ENCODE assay signal across 8 cellular contexts in the genomic region with DNA sequence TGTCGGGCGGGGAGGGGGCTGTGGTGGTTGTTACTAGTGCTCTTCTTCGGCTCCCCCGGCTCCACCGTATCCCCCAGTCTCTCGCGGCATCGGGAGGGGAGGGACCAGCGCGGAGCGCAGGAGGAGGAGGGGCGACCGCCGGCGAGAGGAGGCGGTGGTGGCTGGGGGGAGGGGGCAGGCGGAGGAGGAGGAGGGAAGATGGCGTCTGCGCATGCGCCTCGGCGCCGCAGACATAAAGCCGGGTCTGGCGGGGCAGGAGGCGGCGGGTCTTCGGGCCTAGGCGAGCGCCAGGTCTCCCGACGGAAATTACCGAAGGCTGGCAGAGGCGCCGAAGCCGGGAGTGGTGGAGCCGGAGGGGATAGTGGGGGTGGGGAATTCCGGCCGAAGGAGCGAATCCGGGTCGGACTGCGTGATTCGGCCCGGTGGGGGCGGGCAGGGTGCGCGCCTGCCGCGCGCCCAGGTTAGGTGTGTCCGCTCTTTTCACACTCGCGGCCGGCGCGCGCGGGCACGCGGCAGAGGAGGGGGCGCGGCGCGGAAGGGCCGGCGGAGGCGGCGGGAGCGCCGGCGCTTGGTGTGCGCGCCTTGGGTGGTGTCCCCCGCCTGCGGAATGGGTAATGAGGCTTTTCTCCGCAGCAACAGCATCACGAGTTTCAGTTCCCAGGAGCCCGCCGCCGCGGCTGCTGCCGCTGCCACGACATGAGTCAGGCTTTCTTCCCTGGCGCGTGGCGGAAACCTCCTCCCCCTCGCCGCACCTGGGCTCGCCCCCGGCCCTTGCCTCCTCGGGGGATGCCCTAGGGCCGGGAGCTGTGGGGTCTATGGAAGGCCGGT. TPM values are rescaled to one million over a fixed set of nuclear protein-coding genes. Genes with fewer than 3 reads are reported as not detected.
DNase-seq lines count a peak whose midpoint lies in the region; ATAC-seq and TF ChIP-seq lines count a peak whose summit lies in the region.

No MANE protein-coding gene starts in this region.

- H3K27ac ChIP-seq in adipose tissue (ENCODE audit: low read depth, low read length) (peak overlapping the region; percentile 83), heart left ventricle (peak overlapping the region; percentile 92 to 99 (median 97))

- intact Hi-C loops in heart left ventricle (cut with DNase I) = loop anchor here in 8 of 10 donors (1.0 to 10.0 kb wide), 12 partner anchors 90 to 395 kb away; no protein-coding TSS in a partner anchor

- H3K27me3 Mint-ChIP-seq in type B pancreatic cell = no peaks in the 10 kb centered on the region

- peak; percentile 85 for DNase-seq in NCI-H1417 treated with DMSO at 0.1 percent for 48 hours (lab: John Stamatoyannopoulos, UW)
- DNase-seq in SW 1271 (lab: John Stamatoyannopoulos, UW) = peak; percentile 89 to 95
- peak; percentile 97 to 98 (median 98) for DNase-seq in heart left ventricle
- DNase-seq in pons (ENCODE audit: low spot score) = peak; percentile 83
- DNase-seq in type B pancreatic cell (ENCODE audit: extremely low spot score, unreplicated experiment) = peak; percentile 99

- H3K36me3 Mint-ChIP-seq in type B pancreatic cell = peaks cover 26% of the 10 kb centered on the region

- peak overlapping the region; percentile 88 for H3K4me3 Mint-ChIP-seq in type B pancreatic cell

- ATAC-seq in HG02763 (IDR thresholded peaks at IDR 0.05; ENCODE audit: unreplicated experiment) (peak; percentile 60), heart left ventricle (peak; percentile 92 to 94 (median 92))

- no peaks in the 10 kb centered on the region for H3K9me3 ChIP-seq in heart left ventricle

- TF ChIP-seq POLR2A in heart left ventricle (IDR thresholded peaks at IDR 0.05) = peak in 1 of 2 donors; percentile 74

- H3K27me3 ChIP-seq in heart left ventricle = no peaks in the 10 kb centered on the region

- no peaks in the 10 kb centered on the region for H3K36me3 ChIP-seq in heart left ventricle

- H3K4me1 Mint-ChIP-seq in type B pancreatic cell (ENCODE audit: unreplicated experiment) = peaks cover 38% of the 10 kb centered on the region

- H3K4me1 ChIP-seq in heart left ventricle = peaks cover 0 to 43% (median 36%) of the 10 kb centered on the region in 12 donors

- H3K4me3 ChIP-seq in GM12875 (ENCODE audit: low read depth, low read length) (peak overlapping the region; percentile 86), heart left ventricle (peak overlapping the region; percentile 72 to 98 (median 94))

- TF ChIP-seq CTCF in GM12875 (IDR thresholded peaks at IDR 0.05; ENCODE audit: borderline replicate concordance, insufficient read depth, low read depth, low read length) (no peak), heart left ventricle (IDR thresholded peaks at IDR 0.05) (no peak), type B pancreatic cell (conservative IDR thresholded peaks at IDR 0.05) (no peak)

- no peaks in the 10 kb centered on the region for H3K9me3 Mint-ChIP-seq in type B pancreatic cell

- WGBS in adipose tissue, 3 donors = 0 to 1% (median 1%) methylated on average over 44 to 94 of the region's 94 CpGs
- WGBS in heart left ventricle, 4 donors = 0 to 2% (median 1%) methylated on average over 25 to 94 of the region's 94 CpGs

- H3K27ac Mint-ChIP-seq in type B pancreatic cell = peak overlapping the region; percentile 94

RNA-seq across cellular contexts. Expression of a gene that starts 1.3 kb away (rescaled TPM):
- 10 to 100 TPM; 24.6 to 61.6 (median 51.3) TPM for polyA plus RNA-seq in adipose tissue
- total RNA-seq in heart left ventricle = 100 to 1,000 TPM in 8 of 9 donors, 10 to 100 TPM in 1; 74.6 to 166 (median 128) TPM
- polyA plus RNA-seq in heart left ventricle = 100 to 1,000 TPM in 1 of 2 donors, 10 to 100 TPM in 1; 61.0 to 116 TPM
- total RNA-seq in type B pancreatic cell (ENCODE audit: low replicate concordance) = 83.6 and 132 TPM in 2 replicates

Comparison
In these comparisons a context has a peak if more than half of its experiments do, and no peak if none do; other contexts are left out.
1. Peak in every context shown above with its lines: DNase-seq, ATAC-seq, H3K4me3 ChIP-seq and H3K27ac ChIP-seq.